18 cellular contexts compared by ENCODE assay signal in the genomic region with DNA sequence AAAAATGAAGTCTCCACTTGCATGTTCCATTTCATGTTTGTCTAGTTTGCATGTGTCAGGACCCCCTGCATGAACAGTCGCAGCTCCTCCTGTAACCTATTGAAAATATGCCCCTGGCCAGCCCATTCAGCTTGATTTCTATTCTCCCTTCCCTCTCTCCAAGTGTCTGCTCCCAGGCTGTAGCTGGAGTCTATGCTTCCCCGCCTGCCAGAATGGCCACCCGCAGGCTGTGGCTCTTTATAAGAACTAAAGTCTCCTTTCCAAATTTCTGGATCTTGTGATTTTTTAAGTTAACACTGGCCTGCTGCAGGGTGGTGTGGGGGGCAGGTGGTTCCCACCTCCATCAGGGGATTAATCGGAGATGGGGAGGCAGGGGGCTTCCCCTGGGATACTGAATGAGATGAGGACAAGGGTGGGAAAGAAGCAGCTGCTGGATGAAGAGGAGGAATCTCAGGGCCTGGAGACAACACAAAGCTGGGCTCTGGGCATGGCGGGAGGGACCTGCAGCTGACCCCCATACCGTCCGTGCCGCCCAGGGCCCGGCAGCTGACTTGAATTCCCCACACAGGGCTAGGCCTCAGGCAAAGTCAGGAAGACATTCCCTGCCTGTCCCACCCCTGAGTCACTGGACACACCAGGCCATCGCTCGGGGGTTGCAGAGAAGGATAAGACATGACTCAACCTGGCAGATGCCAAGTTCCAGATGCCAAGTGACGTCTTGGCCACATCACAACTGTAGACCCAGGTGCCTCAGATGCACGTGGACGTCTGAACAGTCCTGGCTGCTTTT.
A peak's percentile ranks its signal among the peaks of the same experiment; 100 is the strongest.
DNase-seq lines count a peak whose midpoint lies in the region; ATAC-seq and TF ChIP-seq lines count a peak whose summit lies in the region.
"Had no signal": no experiment of that assay in that cellular context is flagged by ENCODE, and none has a peak within 500 bp of the region (broad histone marks: within the 10 kb centered on the region; RNA-seq: fewer than 3 reads in every experiment).

No MANE protein-coding gene starts in this region.

- H4K20me1 ChIP-seq in mammary epithelial cell (ENCODE audit: insufficient read depth, low read length), result no peaks in the 10 kb centered on the region

- H3K9me3 ChIP-seq in mammary epithelial cell (replicated peaks; ENCODE audit: insufficient read depth, low read length), result peaks cover 14% of the 10 kb centered on the region
- H3K9me3 ChIP-seq: esophagus squamous epithelium, left lung, psoas muscle had no signal

- no peaks in the 10 kb centered on the region for H3K36me3 Mint-ChIP-seq in activated CD8-positive, alpha-beta T cell treated with anti-CD3 and anti-CD28 coated beads, Interleukin-2, amount 10 ng/mL, durations not matched to agents 7 days and 5 days (ENCODE audit: low read depth)
- H3K36me3 Mint-ChIP-seq: natural killer cell treated with Interleukin-12 subunit alpha and Interleukin-12 subunit beta and Interleukin-15 and Interleukin-18, amount 100 ng/mL, for 72 hours had no signal

- H3K4me2 ChIP-seq in mammary epithelial cell (ENCODE audit: insufficient read depth, low read depth, low read length), result no peak overlapping the region

- in situ Hi-C loops in mammary epithelial cell (cut with MboI; ENCODE audit: low sequenced_read_pairs in 2 of 2), result no loop called here

- POLR2A ChIA-PET in activated CD8-positive, alpha-beta T cell treated with anti-CD3 and anti-CD28 coated beads, Interleukin-2, amount 10 ng/mL, durations not matched to agents 7 days and 5 days (lab: Charles Lee), result no interaction called here

- CTCF ChIA-PET in mammary epithelial cell (lab: Charles Lee; ENCODE audit: low non-redundant PET), result no interaction called here
- CTCF ChIA-PET in activated CD8-positive, alpha-beta T cell treated with anti-CD3 and anti-CD28 coated beads, Interleukin-2, amount 10 ng/mL, durations not matched to agents 7 days and 5 days (lab: Charles Lee), result no interaction called here

- H3K27ac Mint-ChIP-seq in activated CD8-positive, alpha-beta T cell treated with anti-CD3 and anti-CD28 coated beads, Interleukin-2, amount 10 ng/mL, durations not matched to agents 7 days and 5 days, result no peak overlapping the region
- H3K27ac Mint-ChIP-seq: activated T-helper 2 cell treated with anti-CD3 and anti-CD28 coated beads, Interferon-gamma antibody, Interleukin-2, Interleukin-4, amounts not matched to agents 10 μg/mL and 5 μg/mL and 100 μg/mL, durations not matched to agents 14 hours and 24 hours and 36 hours; natural killer cell treated with Interleukin-12 subunit alpha and Interleukin-12 subunit beta and Interleukin-15 and Interleukin-18, amount 100 ng/mL, for 72 hours had no signal

- no peak for ATAC-seq in activated CD8-positive, alpha-beta T cell treated with anti-CD3 and anti-CD28 coated beads, Interleukin-2, amount 10 ng/mL, durations not matched to agents 7 days and 5 days
- ATAC-seq in HG03039 (IDR thresholded peaks at IDR 0.05; ENCODE audit: unreplicated experiment), result no peak
- ATAC-seq: left lung; psoas muscle; stimulated activated naive CD8-positive, alpha-beta T cell treated with anti-CD3 and anti-CD28 coated beads, Interleukin-15, amount 100 ng/mL, for 72 hours had no signal

- TF ChIP-seq CTCF in mammary epithelial cell (conservative IDR thresholded peaks at IDR 0.05 in 1 of 2, IDR thresholded peaks at IDR 0.05 in 1 of 2; ENCODE audit: extremely low read depth in 1 of 2, insufficient read depth in 1 of 2, low read depth in 1 of 2, low read length in 2 of 2), result no peak

- dilution Hi-C loops in mammary epithelial cell (cut with HindIII; ENCODE audit: low sequenced_read_pairs), result no loop called here

- H3K36me3 ChIP-seq in mammary epithelial cell (ENCODE audit: insufficient read depth, low read length), result no peaks in the 10 kb centered on the region
- H3K36me3 ChIP-seq: esophagus squamous epithelium, left lung had no signal

- no peaks in the 10 kb centered on the region for H3K27me3 Mint-ChIP-seq in activated CD8-positive, alpha-beta T cell treated with anti-CD3 and anti-CD28 coated beads, Interleukin-2, amount 10 ng/mL, durations not matched to agents 7 days and 5 days (ENCODE audit: low read depth)
- H3K27me3 Mint-ChIP-seq: stimulated activated naive CD8-positive, alpha-beta T cell treated with anti-CD3 and anti-CD28 coated beads, Interleukin-15, amount 100 ng/mL, for 72 hours had no signal

- H3K4me1 Mint-ChIP-seq in activated CD8-positive, alpha-beta T cell treated with anti-CD3 and anti-CD28 coated beads, Interleukin-2, amount 10 ng/mL, durations not matched to agents 7 days and 5 days (ENCODE audit: low read depth), result peaks cover 2% of the 10 kb centered on the region
- H3K4me1 Mint-ChIP-seq: stimulated activated naive CD8-positive, alpha-beta T cell treated with anti-CD3 and anti-CD28 coated beads, Interleukin-15, amount 100 ng/mL, for 72 hours had no signal

- H3K4me1 ChIP-seq in mammary epithelial cell (ENCODE audit: insufficient read depth, low read length), result no peaks in the 10 kb centered on the region
- H3K4me1 ChIP-seq: left lung, psoas muscle had no signal

- no peak overlapping the region for H3K9ac ChIP-seq in mammary epithelial cell (ENCODE audit: insufficient read depth, low read length)

- no peak overlapping the region for H3K27ac ChIP-seq in mammary epithelial cell (ENCODE audit: insufficient read depth, low read depth, low read length)
- H3K27ac ChIP-seq: esophagus squamous epithelium, left lung, psoas muscle had no signal

- no peaks in the 10 kb centered on the region for H3K27me3 ChIP-seq in mammary epithelial cell (ENCODE audit: insufficient read depth, low read length)
- H3K27me3 ChIP-seq: left lung had no signal

- DNase-seq in Daoy (ENCODE audit: low read depth) (peak; percentile 93), NCI-H226 (peak; percentile 98), mammary epithelial cell (peak; percentile 95), kidney tubule cell (ENCODE audit: low spot score) (peak; percentile 66), cerebellar nuclear complex (lab: John Stamatoyannopoulos, UW) (no peak), NK-92 (lab: John Stamatoyannopoulos, UW; ENCODE audit: unreplicated experiment) (no peak)
- no peak for DNase-seq in activated CD8-positive, alpha-beta T cell treated with anti-CD3 and anti-CD28 coated beads, Interleukin-2, amount 10 ng/mL, durations not matched to agents 7 days and 5 days
- DNase-seq: cortex of kidney; esophagus squamous epithelium; left lung; NCI-H1930; NCI-H526; psoas muscle; stimulated activated CD4-positive, alpha-beta T cell treated with anti-CD3 and anti-CD28 coated beads, Interleukin-15, amount 100 ng/mL, for 24 hours; stimulated activated naive CD8-positive, alpha-beta T cell treated with anti-CD3 and anti-CD28 coated beads, Interleukin-15, amount 100 ng/mL, for 72 hours had no signal

- no peaks in the 10 kb centered on the region for H3K9me3 Mint-ChIP-seq in activated CD8-positive, alpha-beta T cell treated with anti-CD3 and anti-CD28 coated beads, Interleukin-2, amount 10 ng/mL, durations not matched to agents 7 days and 5 days (ENCODE audit: insufficient read depth)
- H3K9me3 Mint-ChIP-seq: natural killer cell treated with Interleukin-12 subunit alpha and Interleukin-12 subunit beta and Interleukin-15 and Interleukin-18, amount 100 ng/mL, for 72 hours had no signal

- no peak overlapping the region for H3K4me3 Mint-ChIP-seq in activated CD8-positive, alpha-beta T cell treated with anti-CD3 and anti-CD28 coated beads, Interleukin-2, amount 10 ng/mL, durations not matched to agents 7 days and 5 days
- H3K4me3 Mint-ChIP-seq: natural killer cell treated with Interleukin-12 subunit alpha and Interleukin-12 subunit beta and Interleukin-15 and Interleukin-18, amount 100 ng/mL, for 72 hours; stimulated activated naive CD8-positive, alpha-beta T cell treated with anti-CD3 and anti-CD28 coated beads, Interleukin-15, amount 100 ng/mL, for 72 hours had no signal

- WGBS in mammary epithelial cell (ENCODE audit: low coverage, missing lambda C conversion rate), result 42% methylated on average over 8 of the region's 14 CpGs

- H3K79me2 ChIP-seq in mammary epithelial cell (ENCODE audit: insufficient read depth, low read length), result no peaks in the 10 kb centered on the region

- no TSS peak for BruUV-seq in mammary epithelial cell (replicated peaks; lab: Mats Ljungman, UMichigan)

- H2AFZ ChIP-seq in mammary epithelial cell (ENCODE audit: low read depth, low read length), result no peak overlapping the region

- no peak overlapping the region for H3K4me3 ChIP-seq in mammary epithelial cell (replicated peaks in 1 of 3; ENCODE audit: insufficient read depth in 1 of 3, low read depth in 2 of 3, low read length in 3 of 3)
- H3K4me3 ChIP-seq: esophagus squamous epithelium, left lung, psoas muscle had no signal

- intact Hi-C loops in mammary epithelial cell (cut with micrococcal nuclease), result loop anchor here (10.0 kb wide), 2 partner anchors 108 to 1408 kb away; no protein-coding TSS in a partner anchor

Comparison
In these comparisons a context has a peak if more than half of its experiments do, and no peak if none do; other contexts are left out.
1. DNase-seq: peak in Daoy (single experiment), NCI-H226 (single experiment), mammary epithelial cell (single experiment) and kidney tubule cell (single experiment); none in activated CD8-positive, alpha-beta T cell treated with anti-CD3 and anti-CD28 coated beads, Interleukin-2, amount 10 ng/mL, durations not matched to agents 7 days and 5 days (single experiment), cerebellar nuclear complex (0 of 2) and NK-92 (single experiment).